Comparison of ENCODE assay signal across 1 cellular context in genomic region chr5:58983496-58983895, GRCh38.
TF ChIP-seq lines count a peak whose summit lies in the region.

No MANE protein-coding gene starts in this region.

TF ChIP-seq in HepG2, 621 proteins besides CTCF, POLR2A, EP300 and RAD21 (continued from another document):
- TF ChIP-seq KDM4B (CRISPR knock-in tag; IDR thresholded peaks at IDR 0.05) (no peak), TCF7 (IDR thresholded peaks at IDR 0.05; ENCODE audit: low read depth) (no peak), ZFX (CRISPR knock-in tag; IDR thresholded peaks at IDR 0.05; ENCODE audit: low read depth) (no peak), MXD3 (CRISPR knock-in tag; IDR thresholded peaks at IDR 0.05) (no peak), RFXAP (CRISPR knock-in tag; IDR thresholded peaks at IDR 0.05; ENCODE audit: borderline replicate concordance) (no peak), CCAR2 (optimal IDR thresholded peaks at IDR 0.05; ENCODE audit: low read depth, low read length) (no peak), ZNF251 (CRISPR knock-in tag; IDR thresholded peaks at IDR 0.05) (no peak)
- TF ChIP-seq, protein P1, sequence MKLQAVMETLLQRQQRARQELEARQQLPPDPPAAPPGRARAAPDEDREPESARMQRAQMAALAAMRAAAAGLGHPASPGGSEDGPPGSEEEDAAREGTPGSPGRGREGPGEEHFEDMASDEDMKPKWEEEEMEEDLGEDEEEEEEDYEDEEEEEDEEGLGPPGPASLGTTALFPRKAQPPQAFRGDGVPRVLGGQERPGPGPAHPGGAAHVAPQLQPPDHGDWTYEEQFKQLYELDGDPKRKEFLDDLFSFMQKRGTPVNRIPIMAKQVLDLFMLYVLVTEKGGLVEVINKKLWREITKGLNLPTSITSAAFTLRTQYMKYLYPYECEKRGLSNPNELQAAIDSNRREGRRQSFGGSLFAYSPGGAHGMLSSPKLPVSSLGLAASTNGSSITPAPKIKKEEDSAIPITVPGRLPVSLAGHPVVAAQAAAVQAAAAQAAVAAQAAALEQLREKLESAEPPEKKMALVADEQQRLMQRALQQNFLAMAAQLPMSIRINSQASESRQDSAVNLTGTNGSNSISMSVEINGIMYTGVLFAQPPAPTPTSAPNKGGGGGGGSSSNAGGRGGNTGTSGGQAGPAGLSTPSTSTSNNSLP (IDR thresholded peaks at IDR 0.05; ENCODE audit: low read depth, low read length) = no peak
